1 cellular context compared by ENCODE assay signal in the genomic region with DNA sequence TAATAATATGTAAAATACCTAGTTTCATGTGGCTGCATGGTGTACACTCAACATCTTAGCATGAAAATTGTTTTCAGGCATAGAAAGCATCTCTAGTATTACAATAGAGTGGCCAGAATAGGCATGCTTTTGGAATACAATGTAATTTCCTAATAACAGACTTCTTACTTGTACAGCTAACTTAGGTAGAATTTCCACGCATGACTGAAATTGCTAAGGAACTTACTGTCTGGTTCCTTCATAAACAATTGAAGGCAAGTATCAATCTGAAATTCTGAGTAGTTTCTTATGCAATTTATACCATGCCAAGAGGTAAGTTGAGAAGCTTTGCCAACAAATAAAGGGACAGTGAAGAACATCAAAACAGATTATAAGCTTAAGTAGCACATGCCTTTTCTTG.
TF ChIP-seq lines count a peak whose summit lies in the region.

No MANE protein-coding gene starts in this region.

TF ChIP-seq in HepG2, 621 proteins besides CTCF, POLR2A, EP300 and RAD21 (continued from another document):
- TF ChIP-seq, protein P1, sequence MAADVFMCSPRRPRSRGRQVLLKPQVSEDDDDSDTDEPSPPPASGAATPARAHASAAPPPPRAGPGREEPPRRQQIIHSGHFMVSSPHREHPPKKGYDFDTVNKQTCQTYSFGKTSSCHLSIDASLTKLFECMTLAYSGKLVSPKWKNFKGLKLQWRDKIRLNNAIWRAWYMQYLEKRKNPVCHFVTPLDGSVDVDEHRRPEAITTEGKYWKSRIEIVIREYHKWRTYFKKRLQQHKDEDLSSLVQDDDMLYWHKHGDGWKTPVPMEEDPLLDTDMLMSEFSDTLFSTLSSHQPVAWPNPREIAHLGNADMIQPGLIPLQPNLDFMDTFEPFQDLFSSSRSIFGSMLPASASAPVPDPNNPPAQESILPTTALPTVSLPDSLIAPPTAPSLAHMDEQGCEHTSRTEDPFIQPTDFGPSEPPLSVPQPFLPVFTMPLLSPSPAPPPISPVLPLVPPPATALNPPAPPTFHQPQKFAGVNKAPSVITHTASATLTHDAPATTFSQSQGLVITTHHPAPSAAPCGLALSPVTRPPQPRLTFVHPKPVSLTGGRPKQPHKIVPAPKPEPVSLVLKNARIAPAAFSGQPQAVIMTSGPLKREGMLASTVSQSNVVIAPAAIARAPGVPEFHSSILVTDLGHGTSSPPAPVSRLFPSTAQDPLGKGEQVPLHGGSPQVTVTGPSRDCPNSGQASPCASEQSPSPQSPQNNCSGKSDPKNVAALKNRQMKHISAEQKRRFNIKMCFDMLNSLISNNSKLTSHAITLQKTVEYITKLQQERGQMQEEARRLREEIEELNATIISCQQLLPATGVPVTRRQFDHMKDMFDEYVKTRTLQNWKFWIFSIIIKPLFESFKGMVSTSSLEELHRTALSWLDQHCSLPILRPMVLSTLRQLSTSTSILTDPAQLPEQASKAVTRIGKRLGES (CRISPR knock-in tag; IDR thresholded peaks at IDR 0.05; ENCODE audit: borderline replicate concordance) = no peak
- TF ChIP-seq ZNF577 (CRISPR knock-in tag; IDR thresholded peaks at IDR 0.05; ENCODE audit: borderline replicate concordance, low read depth) = no peak
